In genomic region chr15:38253448-38253847, GRCh38 we compare ENCODE assay signal across 8 cellular contexts. TPM values are rescaled to one million over a fixed set of nuclear protein-coding genes. Genes with fewer than 3 reads are reported as not detected.
DNase-seq lines count a peak whose midpoint lies in the region; ATAC-seq and TF ChIP-seq lines count a peak whose summit lies in the region.

No MANE protein-coding gene starts in this region.

- no peaks in the 10 kb centered on the region for H3K27me3 ChIP-seq in transverse colon

- peak overlapping the region; percentile 47 for H3K27ac Mint-ChIP-seq in central memory CD8-positive, alpha-beta T cell (ENCODE audit: low read depth)

- H3K79me2 ChIP-seq in OCI-LY7 (ENCODE audit: insufficient read depth, low read depth, low read length): peaks cover 49% of the 10 kb centered on the region

- intact Hi-C loops in OCI-LY7 (cut with micrococcal nuclease; ENCODE audit: unreplicated experiment): loop anchor here (5.0 kb wide), 1 partner anchor 121 kb away; no protein-coding TSS in a partner anchor
- intact Hi-C loops in transverse colon (cut with DNase I; ENCODE audit: low total_unique reads): loop anchor here (10.0 kb wide), 1 partner anchor 189 kb away; no protein-coding TSS in a partner anchor

- H3K9me3 Mint-ChIP-seq in central memory CD8-positive, alpha-beta T cell: no peaks in the 10 kb centered on the region

- DNase-seq in DMS 273 (lab: John Stamatoyannopoulos, UW; ENCODE audit: unreplicated experiment) (peak; percentile 37), DMS 273 treated with DMSO at 0.1 percent for 48 hours (lab: John Stamatoyannopoulos, UW) (no peak), OCI-LY7 (ENCODE audit: low spot score) (peak; percentile 18), lung microvascular endothelial cell (ENCODE audit: low read depth in 2 of 2) (peak; percentile 11 to 57), transverse colon (peak; percentile 13), 8988T (no peak)
- no peak for DNase-seq in central memory CD8-positive, alpha-beta T cell (ENCODE audit: low spot score in 2 of 2)

- peak overlapping the region; percentile 89 for H3K4me2 ChIP-seq in OCI-LY7 (ENCODE audit: low read length)

- 0% methylated on average over 1 to 5 of the region's 5 CpGs for WGBS in transverse colon (ENCODE audit: low coverage in 1 of 2), 2 donors

- no peak overlapping the region for H3K27ac ChIP-seq in OCI-LY7 (ENCODE audit: low read depth, low read length, poor library complexity, severe bottlenecking)
- H3K27ac ChIP-seq in transverse colon: peak overlapping the region; percentile 97 to 99 (median 98)

- CTCF ChIA-PET in OCI-LY7 (lab: Charles Lee; ENCODE audit: unreplicated experiment): no interaction called here

- H3K4me3 ChIP-seq in OCI-LY7 (ENCODE audit: low read depth, low read length, poor library complexity, severe bottlenecking) (peak overlapping the region; percentile 91), transverse colon (peak overlapping the region; percentile 65 to 95 (median 92))

- ATAC-seq in central memory CD8-positive, alpha-beta T cell (replicated peaks; ENCODE audit: extremely low read depth, poor library complexity, severe bottlenecking): no peak
- no peak for ATAC-seq in GM18520 (IDR thresholded peaks at IDR 0.05; ENCODE audit: unreplicated experiment)

- in situ Hi-C loops in transverse colon (cut with MboI; ENCODE audit: low pct_ligation_motif_present in 1 of 4, low pct_unique_long_range_greater_than_20kb in 1 of 4, low sequenced_read_pairs in 3 of 4): no loop called here

- no peaks in the 10 kb centered on the region for H3K36me3 ChIP-seq in OCI-LY7 (ENCODE audit: insufficient read depth, low read length)
- no peaks in the 10 kb centered on the region for H3K36me3 ChIP-seq in transverse colon

- H2AFZ ChIP-seq in OCI-LY7 (ENCODE audit: low read length): no peak overlapping the region

- BruUV-seq in OCI-LY7 (replicated peaks; lab: Mats Ljungman, UMichigan): no TSS peak

- no peaks in the 10 kb centered on the region for H3K27me3 Mint-ChIP-seq in central memory CD8-positive, alpha-beta T cell

- POLR2A ChIA-PET in OCI-LY7 (lab: Charles Lee): interaction anchor here (0.5 to 2.2 kb wide), 16 partner anchors 11 to 231 kb away, joined by 3 to 18 read pairs (median 4); no protein-coding TSS in a partner anchor

- H3K9me3 ChIP-seq in OCI-LY7 (ENCODE audit: low read length) (no peaks in the 10 kb centered on the region), transverse colon (no peaks in the 10 kb centered on the region)

- TF ChIP-seq EP300 in transverse colon (IDR thresholded peaks at IDR 0.05; ENCODE audit: low read depth): no peak

- H3K4me3 Mint-ChIP-seq in central memory CD8-positive, alpha-beta T cell: peak overlapping the region; percentile 92

- H3K9me2 ChIP-seq in OCI-LY7 (ENCODE audit: insufficient read depth, low read length): no peaks in the 10 kb centered on the region

- H4K20me1 ChIP-seq in OCI-LY7 (ENCODE audit: insufficient read depth, low read length): peaks cover 19% of the 10 kb centered on the region

- peak; percentile 47 for TF ChIP-seq POLR2A in transverse colon (IDR thresholded peaks at IDR 0.05)

- H3K36me3 Mint-ChIP-seq in central memory CD8-positive, alpha-beta T cell (ENCODE audit: insufficient read depth): peaks cover 22% of the 10 kb centered on the region

- TF ChIP-seq CTCF in OCI-LY7 (conservative IDR thresholded peaks at IDR 0.05; ENCODE audit: low read length) (no peak), transverse colon (IDR thresholded peaks at IDR 0.05) (no peak)

- H3K4me1 Mint-ChIP-seq in central memory CD8-positive, alpha-beta T cell: peaks cover 28% of the 10 kb centered on the region

- H3K4me1 ChIP-seq in OCI-LY7 (ENCODE audit: insufficient read depth, low read length, poor library complexity, severe bottlenecking) (peaks cover 28% of the 10 kb centered on the region), transverse colon (peaks cover 0 to 36% (median 20%) of the 10 kb centered on the region in 4 donors)

RNA-seq across cellular contexts. Expression of gene SPRED1, which starts 0.8 kb away (rescaled TPM):
- total RNA-seq in OCI-LY7 (2014; rRNA removed; shearing (Covaris generic)): 7.5 and 9.6 TPM in 2 replicates
- total RNA-seq in OCI-LY7 (2022) (19.9 and 21.1 TPM in 2 replicates), lung microvascular endothelial cell (13.9 and 15.3 TPM in 2 replicates), transverse colon (10 to 100 TPM in 2 of 4 donors, 1 to 10 TPM in 2; 8.6 to 26.5 (median 10.3) TPM)

Comparison
In these comparisons a context has a peak if more than half of its experiments do, and no peak if none do; other contexts are left out.
1. DNase-seq: peak in DMS 273 (single experiment), OCI-LY7 (single experiment), lung microvascular endothelial cell (2 of 2) and transverse colon (single experiment); none in DMS 273 treated with DMSO at 0.1 percent for 48 hours (single experiment), central memory CD8-positive, alpha-beta T cell (0 of 2) and 8988T (single experiment).